In the genomic region with DNA sequence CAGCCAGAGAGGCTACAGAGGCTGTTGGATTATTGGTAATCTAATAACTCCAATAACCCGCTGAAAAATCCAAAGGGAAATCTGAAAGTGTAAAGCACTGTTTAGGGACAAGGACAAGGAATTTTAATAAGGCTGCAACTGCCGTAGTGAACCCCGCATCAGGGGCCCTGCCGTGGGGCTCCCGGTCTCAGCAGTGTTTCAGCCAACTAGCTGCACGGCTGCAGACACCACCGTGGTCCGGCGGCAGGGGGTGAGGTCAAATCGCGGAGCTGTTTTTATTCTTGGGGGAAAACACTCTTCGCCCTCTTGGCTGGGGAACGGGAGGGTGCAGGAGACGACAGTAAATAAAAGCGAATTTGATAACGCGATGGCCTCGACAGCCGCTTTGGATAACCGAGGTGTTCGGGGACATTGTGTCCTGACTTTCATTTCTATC, we compare ENCODE assay signal across 8 cellular contexts. TPM values are rescaled to one million over a fixed set of nuclear protein-coding genes. Genes with fewer than 3 reads are reported as not detected.
DNase-seq lines count a peak whose midpoint lies in the region; ATAC-seq and TF ChIP-seq lines count a peak whose summit lies in the region.

No MANE protein-coding gene starts in this region.

- H3K9me3 Mint-ChIP-seq in immature natural killer cell = no peaks in the 10 kb centered on the region

- peaks cover 5 to 44% (median 25%) of the 10 kb centered on the region in 3 donors for H3K27me3 Mint-ChIP-seq in immature natural killer cell (ENCODE audit: low read depth in 3 of 3)

- intact Hi-C loops in ascending aorta (cut with DNase I) = loop anchor here (1.0 kb wide), 1 partner anchor 1409 kb away; no protein-coding TSS in a partner anchor

- no peak for TF ChIP-seq CTCF in MM.1S (IDR thresholded peaks at IDR 0.05; ENCODE audit: low read length)
- TF ChIP-seq CTCF in ascending aorta (IDR thresholded peaks at IDR 0.05) = no peak

- H3K27ac ChIP-seq in MM.1S (ENCODE audit: low read length) (no peak overlapping the region), ascending aorta (peak overlapping the region; percentile 98 to 99)

- no peaks in the 10 kb centered on the region for H3K9me3 ChIP-seq in MM.1S (replicated peaks; ENCODE audit: insufficient read depth, low read length)
- H3K9me3 ChIP-seq in ascending aorta = no peaks in the 10 kb centered on the region

- no peaks in the 10 kb centered on the region for H4K20me1 ChIP-seq in MM.1S (ENCODE audit: insufficient read depth, low read length)

- H3K36me3 Mint-ChIP-seq in immature natural killer cell = no peaks in the 10 kb centered on the region

- peak overlapping the region; percentile 93 to 100 (median 98) for H3K27ac Mint-ChIP-seq in immature natural killer cell

- H3K27me3 ChIP-seq in MM.1S (replicated peaks; ENCODE audit: insufficient read depth, low read length) (peaks cover 34% of the 10 kb centered on the region), ascending aorta (no peaks in the 10 kb centered on the region)

- peak overlapping the region; percentile 75 for H3K4me3 ChIP-seq in MM.1S (ENCODE audit: low read length)
- peak overlapping the region; percentile 73 to 75 for H3K4me3 ChIP-seq in ascending aorta

- no peaks in the 10 kb centered on the region for H3K36me3 ChIP-seq in MM.1S (replicated peaks; ENCODE audit: insufficient read depth, low read length)
- H3K36me3 ChIP-seq in ascending aorta = peaks cover 2 to 5% of the 10 kb centered on the region in 2 donors

- peak overlapping the region; percentile 98 for H3K4me2 ChIP-seq in MM.1S (ENCODE audit: low read depth, low read length)

- H3K4me3 Mint-ChIP-seq in immature natural killer cell = peak overlapping the region; percentile 95 to 99 (median 96)

- H3K79me2 ChIP-seq in MM.1S (ENCODE audit: low read length) = no peaks in the 10 kb centered on the region

- H3K9me2 ChIP-seq in MM.1S (replicated peaks; ENCODE audit: insufficient read depth, low read length) = no peaks in the 10 kb centered on the region

- peaks cover 56 to 63% of the 10 kb centered on the region in 2 donors for H3K4me1 Mint-ChIP-seq in immature natural killer cell

- peaks cover 13% of the 10 kb centered on the region for H3F3A ChIP-seq in MM.1S (ENCODE audit: insufficient read depth, low read length)

- ATAC-seq in HG03520 (IDR thresholded peaks at IDR 0.05; ENCODE audit: unreplicated experiment) = no peak
- no peak for ATAC-seq in GM21423 (IDR thresholded peaks at IDR 0.05; ENCODE audit: unreplicated experiment)

- H2AFZ ChIP-seq in MM.1S (ENCODE audit: low read length) = peak overlapping the region; percentile 83

- DNase-seq in 8988T = peak; percentile 52
- DNase-seq in MM.1S = peak; percentile 37
- peak in 1 of 2 donors; percentile 83 for DNase-seq in ascending aorta (ENCODE audit: low spot score in 2 of 2)
- DNase-seq in immature natural killer cell = no peak
- DNase-seq in stimulated activated CD4-positive, alpha-beta T cell treated with anti-CD3 and anti-CD28 coated beads, Interleukin-15, amount 100 ng/mL, for 48 hours (ENCODE audit: low read depth in 2 of 2) = peak; percentile 17 to 18
- DNase-seq in DMS79 (lab: John Stamatoyannopoulos, UW) = no peak

- H3K9ac ChIP-seq in MM.1S (ENCODE audit: low read length) = no peak overlapping the region; the same call in 1 of the 2 replicates

- H3K4me1 ChIP-seq in MM.1S (ENCODE audit: low read length) = peaks cover 10% of the 10 kb centered on the region
- peaks cover 6 to 27% of the 10 kb centered on the region in 2 donors for H3K4me1 ChIP-seq in ascending aorta

RNA-seq across cellular contexts. Expression of gene BCL6, which starts 6.1 kb away (rescaled TPM):
- total RNA-seq in ascending aorta = 97.9 TPM
- polyA plus RNA-seq in immature natural killer cell = 1 to 10 TPM; 3.2 to 4.7 (median 4.6) TPM

RNA-seq across cellular contexts. Expression of gene RTP2, which starts 36.8 kb away (rescaled TPM):
- total RNA-seq in ascending aorta = not detected
- polyA plus RNA-seq in immature natural killer cell = not detected

Comparison
In these comparisons a context has a peak if more than half of its experiments do, and no peak if none do; other contexts are left out.
1. DNase-seq: peak in 8988T (single experiment), MM.1S (single experiment) and stimulated activated CD4-positive, alpha-beta T cell treated with anti-CD3 and anti-CD28 coated beads, Interleukin-15, amount 100 ng/mL, for 48 hours (2 of 2); none in immature natural killer cell (0 of 3) and DMS79 (single experiment).